ENCODE assay signal across 1 cellular context in the genomic region with DNA sequence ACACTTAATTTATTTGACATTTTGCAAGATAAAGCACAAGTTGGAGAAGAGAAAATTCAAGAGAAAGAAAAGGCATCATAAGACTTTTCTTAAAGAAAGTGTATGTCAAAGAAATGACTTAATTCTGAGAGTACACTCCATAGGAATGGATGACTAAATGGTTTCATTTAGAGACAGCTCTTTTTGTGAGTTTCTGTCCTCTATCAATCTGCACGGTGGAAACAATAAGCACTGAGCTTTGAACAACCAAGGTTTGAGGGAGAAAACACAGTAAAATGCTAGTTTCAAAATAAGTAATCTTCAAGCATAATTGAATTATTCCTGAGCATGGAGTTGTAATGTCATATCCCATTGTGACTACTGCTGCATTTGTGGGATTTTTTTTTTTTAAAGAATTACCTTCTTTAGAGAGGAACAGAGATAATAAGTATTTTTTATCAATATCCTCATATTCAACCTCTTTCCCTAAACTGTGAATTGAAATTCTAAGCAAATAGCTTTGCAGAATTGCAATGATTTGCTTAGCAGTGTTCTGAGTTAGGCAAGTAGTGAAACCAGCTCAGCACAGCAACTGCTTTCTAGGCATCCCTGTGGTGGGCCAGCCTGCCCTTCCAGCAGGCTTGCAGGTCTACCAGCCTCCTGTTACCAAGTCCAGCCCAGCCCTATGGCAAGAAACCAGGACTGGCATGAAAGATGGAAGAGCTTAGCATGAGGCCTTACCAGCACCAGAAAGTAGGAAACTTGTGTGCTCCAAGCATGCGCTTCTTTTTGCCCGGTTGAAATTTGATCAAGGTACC.
TF ChIP-seq lines count a peak whose summit lies in the region.

No MANE protein-coding gene starts in this region.

TF ChIP-seq in A549, 52 proteins besides CTCF, POLR2A, EP300 and RAD21 (continued from another document):
- TF ChIP-seq REST (IDR thresholded peaks at IDR 0.05) (no peak), JUN (IDR thresholded peaks at IDR 0.05) (no peak), NPAS2 (CRISPR knock-in tag; IDR thresholded peaks at IDR 0.05; ENCODE audit: borderline replicate concordance) (no peak), MAFK (IDR thresholded peaks at IDR 0.05; ENCODE audit: partially characterized antibody) (no peak), FOSL2 (IDR thresholded peaks at IDR 0.05) (no peak), FOSL2 (CRISPR knock-in tag; IDR thresholded peaks at IDR 0.05) (no peak), NR3C1 (IDR thresholded peaks at IDR 0.05) (no peak)
- TF ChIP-seq, protein P1, sequence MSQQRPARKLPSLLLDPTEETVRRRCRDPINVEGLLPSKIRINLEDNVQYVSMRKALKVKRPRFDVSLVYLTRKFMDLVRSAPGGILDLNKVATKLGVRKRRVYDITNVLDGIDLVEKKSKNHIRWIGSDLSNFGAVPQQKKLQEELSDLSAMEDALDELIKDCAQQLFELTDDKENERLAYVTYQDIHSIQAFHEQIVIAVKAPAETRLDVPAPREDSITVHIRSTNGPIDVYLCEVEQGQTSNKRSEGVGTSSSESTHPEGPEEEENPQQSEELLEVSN (IDR thresholded peaks at IDR 0.05; ENCODE audit: borderline replicate concordance, low read depth): no peak
TF ChIP-seq in A549: peak in this region for 0.
